1 cellular context compared by ENCODE assay signal in genomic region chr9:100098241-100098886, GRCh38.
TF ChIP-seq lines count a peak whose summit lies in the region.

No MANE protein-coding gene starts in this region.

TF ChIP-seq in endothelial cell of umbilical vein, 7 proteins besides CTCF, POLR2A, EP300 and RAD21 (continued from another document):
- TF ChIP-seq MAX (IDR thresholded peaks at IDR 0.05; ENCODE audit: insufficient read depth, insufficient read length) (no peak), MYC (IDR thresholded peaks at IDR 0.05; ENCODE audit: low read depth, low read length) (no peak), GATA2 (IDR thresholded peaks at IDR 0.05; ENCODE audit: insufficient read depth, insufficient read length, low read depth, low read length) (no peak), EZH2 (IDR thresholded peaks at IDR 0.05; ENCODE audit: borderline replicate concordance, low read depth, low read length, severe bottlenecking) (no peak), FOS (IDR thresholded peaks at IDR 0.05; ENCODE audit: borderline replicate concordance, insufficient read depth, low read length) (no peak), JUN (IDR thresholded peaks at IDR 0.05; ENCODE audit: borderline replicate concordance, insufficient read depth, insufficient read length, low read depth) (no peak)
